In genomic region chr10:18601321-18601720, GRCh38 we compare ENCODE assay signal across 19 cellular contexts. TPM values are rescaled to one million over a fixed set of nuclear protein-coding genes. Genes with fewer than 3 reads are reported as not detected.
DNase-seq lines count a peak whose midpoint lies in the region; ATAC-seq and TF ChIP-seq lines count a peak whose summit lies in the region.
"Had no signal": no experiment of that assay in that cellular context is flagged by ENCODE, and none has a peak within 500 bp of the region (broad histone marks: within the 10 kb centered on the region; RNA-seq: fewer than 3 reads in every experiment).

No MANE protein-coding gene starts in this region.

- TF ChIP-seq CTCF in GM12874 (IDR thresholded peaks at IDR 0.05; ENCODE audit: insufficient read depth, low read depth, low read length) (0 out of 2 replicates have a peak, but pooled peaks have one; percentile 2), LNCaP clone FGC (IDR thresholded peaks at IDR 0.05; ENCODE audit: control insufficient read depth, extremely low read depth, insufficient read depth) (peak; percentile 5; the same call in 1 of the 2 replicates), epithelial cell of esophagus (IDR thresholded peaks at IDR 0.05; ENCODE audit: insufficient read depth, low read depth, low read length, missing control alignments) (peak; percentile 21), osteocyte (IDR thresholded peaks at IDR 0.05) (peak; percentile 12)

- no peak overlapping the region for H3K4me3 ChIP-seq in LNCaP clone FGC (ENCODE audit: low read depth, low read length)
- no peak overlapping the region for H3K4me3 ChIP-seq in epithelial cell of esophagus (ENCODE audit: low read length)
- H3K4me3 ChIP-seq: GM12878 had no signal

- ATAC-seq in GM21381 (IDR thresholded peaks at IDR 0.05; ENCODE audit: unreplicated experiment) (no peak), GM21786 (IDR thresholded peaks at IDR 0.05; ENCODE audit: unreplicated experiment) (no peak)
- ATAC-seq: GM12878 had no signal

- no peak overlapping the region for H3K27ac Mint-ChIP-seq in osteocyte (ENCODE audit: unreplicated experiment)
- H3K27ac Mint-ChIP-seq: CD4-positive, alpha-beta memory T cell had no signal

- DNase-seq in LNCaP clone FGC (ENCODE audit: low read depth) (no peak), epithelial cell of esophagus (ENCODE audit: low read depth) (peak; percentile 5), osteocyte (ENCODE audit: extremely low spot score, unreplicated experiment) (no peak), NCI-H345 treated with DMSO at 0.1 percent for 48 hours (lab: John Stamatoyannopoulos, UW; ENCODE audit: unreplicated experiment) (no peak)
- no peak for DNase-seq in stimulated activated CD4-positive, alpha-beta T cell treated with anti-CD3 and anti-CD28 coated beads, Interleukin-4, amount 100 ng/mL, for 4 hours
- DNase-seq: BE2C; Calu3; CD4-positive, alpha-beta memory T cell; DMS53; H7; KG1; NCI-H1436 treated with DMSO at 0.1 percent for 48 hours; NCI-H2081; NCI-H524 treated with DMSO at 0.1 percent for 48 hours; Right ventricle myocardium superior had no signal

- no peak overlapping the region for H3K4me3 Mint-ChIP-seq in osteocyte (ENCODE audit: unreplicated experiment)
- H3K4me3 Mint-ChIP-seq: CD4-positive, alpha-beta memory T cell had no signal

- no peaks in the 10 kb centered on the region for H3K4me1 Mint-ChIP-seq in osteocyte (ENCODE audit: unreplicated experiment)

- H3K36me3 Mint-ChIP-seq in osteocyte (ENCODE audit: unreplicated experiment), result no peaks in the 10 kb centered on the region

- no peaks in the 10 kb centered on the region for H3K27me3 Mint-ChIP-seq in osteocyte (ENCODE audit: unreplicated experiment)
- H3K27me3 Mint-ChIP-seq: CD4-positive, alpha-beta memory T cell had no signal

- no peaks in the 10 kb centered on the region for H3K9me3 Mint-ChIP-seq in osteocyte (ENCODE audit: unreplicated experiment)
- H3K9me3 Mint-ChIP-seq: CD4-positive, alpha-beta memory T cell had no signal

RNA-seq across cellular contexts. Expression of gene NSUN6, which starts 50.1 kb away (rescaled TPM):
- total RNA-seq in osteocyte, result 7.3 and 8.3 TPM in 2 replicates

RNA-seq across cellular contexts. Expression of gene ARL5B, which starts 57.9 kb away (rescaled TPM):
- total RNA-seq in osteocyte, result 18.5 and 19.0 TPM in 2 replicates
